1 cellular context compared by ENCODE assay signal in genomic region chr2:186031229-186031628, GRCh38.
TF ChIP-seq lines count a peak whose summit lies in the region.

No MANE protein-coding gene starts in this region.

TF ChIP-seq in GM12878, 131 proteins besides CTCF, POLR2A, EP300 and RAD21 (continued from another document):
- TF ChIP-seq PRDM15 (CRISPR knock-in tag; IDR thresholded peaks at IDR 0.05) (no peak), ASH2L (IDR thresholded peaks at IDR 0.05; ENCODE audit: borderline replicate concordance, low read depth) (no peak), SIX5 (IDR thresholded peaks at IDR 0.05; ENCODE audit: low read depth, low read length, severe bottlenecking) (no peak), ETV6 (conservative IDR thresholded peaks at IDR 0.05 in 1 of 2, IDR thresholded peaks at IDR 0.05 in 1 of 2; ENCODE audit: borderline replicate concordance in 1 of 2, low read depth in 1 of 2) (no peak), MEF2B (IDR thresholded peaks at IDR 0.05; ENCODE audit: partially characterized antibody, poor library complexity, severe bottlenecking) (no peak), NR2C1 (IDR thresholded peaks at IDR 0.05) (no peak), HSF1 (IDR thresholded peaks at IDR 0.05; ENCODE audit: low read depth, low read length) (no peak), TBL1XR1 (IDR thresholded peaks at IDR 0.05; ENCODE audit: low read depth, low read length) (no peak), MXI1 (IDR thresholded peaks at IDR 0.05; ENCODE audit: low read depth, low read length) (no peak), NFXL1 (IDR thresholded peaks at IDR 0.05; ENCODE audit: borderline replicate concordance) (no peak), RELB (IDR thresholded peaks at IDR 0.05; ENCODE audit: low read depth) (0 out of 2 replicates have a peak, but pooled peaks have one; percentile 17), ZBTB33 (IDR thresholded peaks at IDR 0.05) (no peak), PKNOX1 (IDR thresholded peaks at IDR 0.05) (peak; percentile 58; the same call in 1 of the 2 replicates), E2F8 (IDR thresholded peaks at IDR 0.05; ENCODE audit: low read depth, partially characterized antibody) (no peak), EED (IDR thresholded peaks at IDR 0.05; ENCODE audit: low read depth) (no peak), CHD4 (IDR thresholded peaks at IDR 0.05) (no peak), LARP7 (IDR thresholded peaks at IDR 0.05) (no peak), PAX5 (IDR thresholded peaks at IDR 0.05; ENCODE audit: borderline replicate concordance, low read depth, low read length) (no peak), NR2C2 (IDR thresholded peaks at IDR 0.05; ENCODE audit: borderline replicate concordance, control insufficient read depth, insufficient read length, low read depth) (no peak), FOXM1 (IDR thresholded peaks at IDR 0.05; ENCODE audit: low read depth, low read length) (no peak), EGR1 (IDR thresholded peaks at IDR 0.05; ENCODE audit: borderline replicate concordance in 1 of 2, low read depth in 2 of 2, low read length in 2 of 2) (no peak), SPI1 (IDR thresholded peaks at IDR 0.05; ENCODE audit: borderline replicate concordance, insufficient read depth, low read depth, low read length) (peak; percentile 63; the same call in 1 of the 2 replicates), CBX3 (IDR thresholded peaks at IDR 0.05; ENCODE audit: borderline replicate concordance, low read depth) (no peak), RUNX3 (IDR thresholded peaks at IDR 0.05; ENCODE audit: low read length) (no peak), ESRRA (IDR thresholded peaks at IDR 0.05; ENCODE audit: low read length) (no peak), USF2 (IDR thresholded peaks at IDR 0.05; ENCODE audit: borderline replicate concordance, low read depth, low read length) (no peak), SRF (IDR thresholded peaks at IDR 0.05; ENCODE audit: low read depth in 2 of 2, low read length in 2 of 2) (no peak), ZNF384 (IDR thresholded peaks at IDR 0.05; ENCODE audit: borderline replicate concordance, low read depth, low read length) (peak; percentile 70; the same call in 1 of the 2 replicates), NRF1 (conservative IDR thresholded peaks at IDR 0.05; ENCODE audit: low read depth, low read length) (no peak), POLR2AphosphoS2 (IDR thresholded peaks at IDR 0.05; ENCODE audit: low read depth, low read length) (no peak), SMC3 (IDR thresholded peaks at IDR 0.05; ENCODE audit: borderline replicate concordance, low read length) (no peak), RB1 (IDR thresholded peaks at IDR 0.05; ENCODE audit: borderline replicate concordance) (no peak), ZNF24 (IDR thresholded peaks at IDR 0.05) (no peak), ZBTB40 (IDR thresholded peaks at IDR 0.05; ENCODE audit: borderline replicate concordance) (no peak), ZSCAN29 (IDR thresholded peaks at IDR 0.05) (no peak), CHD1 (IDR thresholded peaks at IDR 0.05; ENCODE audit: low read depth, low read length) (no peak), RCOR1 (conservative IDR thresholded peaks at IDR 0.05; ENCODE audit: low read depth, low read length) (no peak), NR2F1 (conservative IDR thresholded peaks at IDR 0.05) (no peak), WRNIP1 (IDR thresholded peaks at IDR 0.05; ENCODE audit: borderline replicate concordance, low read depth, low read length) (no peak), RAD51 (IDR thresholded peaks at IDR 0.05) (no peak), STAT1 (conservative IDR thresholded peaks at IDR 0.05) (no peak), MTA2 (IDR thresholded peaks at IDR 0.05; ENCODE audit: low read depth) (0 out of 2 replicates have a peak, but pooled peaks have one; percentile 54)
